Comparison of ENCODE assay signal across 9 cellular contexts in genomic region chr1:44775930-44776748, GRCh38. TPM values are rescaled to one million over a fixed set of nuclear protein-coding genes. Genes with fewer than 3 reads are reported as not detected.
DNase-seq lines count a peak whose midpoint lies in the region; ATAC-seq and TF ChIP-seq lines count a peak whose summit lies in the region.
"Had no signal": no experiment of that assay in that cellular context is flagged by ENCODE, and none has a peak within 500 bp of the region (broad histone marks: within the 10 kb centered on the region; RNA-seq: fewer than 3 reads in every experiment).

No MANE protein-coding gene starts in this region.

- H3K9me3 ChIP-seq in liver (ENCODE audit: control insufficient read depth in 4 of 4, low read length in 3 of 4) (no peaks in the 10 kb centered on the region), stomach (no peaks in the 10 kb centered on the region)

- no peak for TF ChIP-seq POLR2A in stomach (IDR thresholded peaks at IDR 0.05)

- DNase-seq in EH (ENCODE audit: low read depth) (peak; percentile 24), HFF-Myc (ENCODE audit: extremely low read depth, low read depth) (no peak), RWPE1 (ENCODE audit: low spot score) (no peak), MCF 10A (ENCODE audit: unreplicated experiment) (peak; percentile 29), stomach (no peak), cerebellar cortex (ENCODE audit: low spot score) (no peak)

- no peaks in the 10 kb centered on the region for H3K9me3 Mint-ChIP-seq in MCF 10A (ENCODE audit: unreplicated experiment)

- WGBS in liver = 15% methylated on average over 38 of the region's 38 CpGs
- WGBS in stomach, 5 donors = 3 to 8% (median 4%) methylated on average over 26 to 38 of the region's 38 CpGs

- H3K4me3 ChIP-seq in HFF-Myc (replicated peaks; ENCODE audit: low read depth, low read length) = peak overlapping the region; percentile 100
- peak overlapping the region; percentile 75 to 97 (median 96) for H3K4me3 ChIP-seq in liver (ENCODE audit: low read depth in 1 of 3, low read length in 3 of 3)
- H3K4me3 ChIP-seq in stomach = peak overlapping the region; percentile 66 to 93 (median 82)

- TF ChIP-seq CTCF in HFF-Myc (IDR thresholded peaks at IDR 0.05; ENCODE audit: low read depth, low read length, missing control alignments) (no peak), RWPE1 (conservative IDR thresholded peaks at IDR 0.05; ENCODE audit: low read depth) (no peak), MCF 10A (IDR thresholded peaks at IDR 0.05; ENCODE audit: unreplicated experiment) (no peak), liver (IDR thresholded peaks at IDR 0.05; ENCODE audit: low read depth, low read length, missing input control) (no peak), stomach (IDR thresholded peaks at IDR 0.05) (no peak)

- H3K4me3 Mint-ChIP-seq in MCF 10A (ENCODE audit: unreplicated experiment) = peak overlapping the region; percentile 91

- H3K36me3 Mint-ChIP-seq in MCF 10A (ENCODE audit: insufficient read depth, unreplicated experiment) = peaks cover 64% of the 10 kb centered on the region

- intact Hi-C loops in MCF 10A (cut with micrococcal nuclease) (loop anchor here (1.0 to 2.0 kb wide), 3 partner anchors 31 to 46 kb away; partner anchors contain the start of genes DYNLT4 and KIF2C), stomach (cut with DNase I; ENCODE audit: low total_unique reads) (no loop called here)

- CTCF ChIA-PET in RWPE1 (lab: Yijun Ruan, JAX) (interaction anchor here (0.7 kb wide), 1 partner anchor 37 kb away, joined by 4 read pairs; no protein-coding TSS in a partner anchor), MCF 10A (lab: Yijun Ruan, JAX) (interaction anchor here (0.6 to 2.8 kb wide), 6 partner anchors 17 to 180 kb away, joined by 3 to 20 read pairs (median 5); partner anchors contain the start of gene RNU5D-1)

- H3K27ac ChIP-seq in RWPE1 (peak overlapping the region; percentile 89), liver (ENCODE audit: low read depth in 1 of 2, low read length in 2 of 2) (peak overlapping the region; percentile 92 to 99), stomach (peak overlapping the region; percentile 93 to 99 (median 95))

- TSS peak; percentile 54 for BruUV-seq in MCF 10A (replicated peaks; lab: Mats Ljungman, UMichigan)

- H3K27ac Mint-ChIP-seq in MCF 10A (ENCODE audit: low read depth, unreplicated experiment) = peak overlapping the region; percentile 99

- no peak for ATAC-seq in HG03520 (IDR thresholded peaks at IDR 0.05; ENCODE audit: unreplicated experiment)

- H3K36me3 ChIP-seq in liver (ENCODE audit: control insufficient read depth in 4 of 4, insufficient read depth in 3 of 4, low read depth in 1 of 4, low read length in 3 of 4) (peaks cover 5 to 29% (median 17%) of the 10 kb centered on the region in 4 donors), stomach (peaks cover 41 to 50% (median 46%) of the 10 kb centered on the region in 4 donors)

- no peaks in the 10 kb centered on the region for H3K27me3 Mint-ChIP-seq in MCF 10A (ENCODE audit: insufficient read depth, unreplicated experiment)

- peak overlapping the region; percentile 86 to 96 for H3K9ac ChIP-seq in liver (ENCODE audit: low read depth in 1 of 2, low read length in 2 of 2)

- peaks cover 25% of the 10 kb centered on the region for H3K4me1 Mint-ChIP-seq in MCF 10A (ENCODE audit: insufficient read depth, unreplicated experiment)

- H3K27me3 ChIP-seq in liver (ENCODE audit: control insufficient read depth in 4 of 4, insufficient read depth in 4 of 4, low read length in 3 of 4) = no peaks in the 10 kb centered on the region
- no peaks in the 10 kb centered on the region for H3K27me3 ChIP-seq in stomach

- TF ChIP-seq EP300 in stomach (IDR thresholded peaks at IDR 0.05) = no peak

- H3K4me1 ChIP-seq in liver (ENCODE audit: control insufficient read depth in 4 of 4, insufficient read depth in 4 of 4, low read length in 3 of 4) (peaks cover 0 to 17% (median 8%) of the 10 kb centered on the region in 4 donors), stomach (peaks cover 20 to 36% (median 31%) of the 10 kb centered on the region in 4 donors)

- no peak for TF ChIP-seq RAD21 in liver (IDR thresholded peaks at IDR 0.05)

- POLR2A ChIA-PET in RWPE1 (lab: Yijun Ruan, JAX; ENCODE audit: low non-redundant PET) = interaction anchor here (0.5 to 1.6 kb wide), 5 partner anchors 18 to 1561 kb away, joined by 3 to 8 read pairs (median 4); partner anchors contain the start of gene PLK3
- POLR2A ChIA-PET in MCF 10A (lab: Yijun Ruan, JAX) = interaction anchor here (0.6 to 4.8 kb wide), 36 partner anchors 7 to 910 kb away, joined by 3 to 93 read pairs (median 10); partner anchors contain the start of genes ARMH1, BEST4, BTBD19 and DYNLT4

TF ChIP-seq in liver, 16 proteins besides CTCF, POLR2A, EP300 and RAD21 (continues in another document):
- no peak for TF ChIP-seq NR2F2 (IDR thresholded peaks at IDR 0.05)
- no peak for TF ChIP-seq FOXA1 (IDR thresholded peaks at IDR 0.05)
- TF ChIP-seq MAX (IDR thresholded peaks at IDR 0.05) = no peak
- no peak for TF ChIP-seq FOXA2 (IDR thresholded peaks at IDR 0.05)
- no peak for TF ChIP-seq TAF1 (conservative IDR thresholded peaks at IDR 0.05)
- no peak for TF ChIP-seq JUND (IDR thresholded peaks at IDR 0.05)
- no peak for TF ChIP-seq SP1 (IDR thresholded peaks at IDR 0.05)
- TF ChIP-seq REST (IDR thresholded peaks at IDR 0.05) = no peak
- no peak for TF ChIP-seq GABPA (IDR thresholded peaks at IDR 0.05 in 1 of 2, conservative IDR thresholded peaks at IDR 0.05 in 1 of 2)
- no peak for TF ChIP-seq ATF3 (IDR thresholded peaks at IDR 0.05)
- no peak for TF ChIP-seq YY1 (IDR thresholded peaks at IDR 0.05)
- TF ChIP-seq RXRA (IDR thresholded peaks at IDR 0.05) = no peak
- no peak for TF ChIP-seq HNF4A (conservative IDR thresholded peaks at IDR 0.05)

RNA-seq across cellular contexts. Expression of gene RPS8, which starts 0.8 kb away (rescaled TPM):
- total RNA-seq in MCF 10A (2022) = 2,454 and 2,713 TPM in 2 replicates
- 100 to 1,000 TPM; 474 to 891 TPM for total RNA-seq in liver
- polyA plus RNA-seq in liver = 100 to 1,000 TPM; 258 to 676 TPM
- 1,000 to 10,000 TPM in 4 of 5 donors, 100 to 1,000 TPM in 1; 322 to 2,657 (median 1,647) TPM for total RNA-seq in stomach
- 1,000 to 10,000 TPM; 2,591 to 3,429 (median 3,008) TPM for polyA plus RNA-seq in stomach

RNA-seq across cellular contexts. Expression of gene BEST4, which starts 11.8 kb away (rescaled TPM):
- total RNA-seq in MCF 10A (2022) (0.35 and 0.49 TPM in 2 replicates), liver (under 1 TPM in 1 of 2 donors, not detected in 1; 0.05 TPM), stomach (10 to 100 TPM in 1 of 5 donors, under 1 TPM in 1, not detected in 3; 0.87 to 60.0 TPM)
- polyA plus RNA-seq in liver (not detected), stomach (under 1 TPM in 1 of 3 donors, not detected in 2; 0.35 TPM)
- total RNA-seq: SK-MEL-5 had no signal

RNA-seq across cellular contexts. Expression of gene PLK3, which starts 24.0 kb away (rescaled TPM):
- total RNA-seq in MCF 10A (2022) (47.2 and 68.0 TPM in 2 replicates), liver (1 to 10 TPM; 2.3 to 5.7 TPM), stomach (10 to 100 TPM in 4 of 5 donors, under 1 TPM in 1; 0.58 to 30.4 (median 24.3) TPM)
- polyA plus RNA-seq in liver (1 to 10 TPM; 1.5 to 2.2 TPM), stomach (10 to 100 TPM in 2 of 3 donors, 1 to 10 TPM in 1; 9.5 to 21.2 (median 13.5) TPM)

RNA-seq across cellular contexts. Expression of gene DYNLT4, which starts 31.0 kb away (rescaled TPM):
- total RNA-seq in MCF 10A (2022) (not detected in 2 replicates), liver (under 1 TPM in 1 of 2 donors, not detected in 1; 0.50 TPM), stomach (10 to 100 TPM in 1 of 5 donors, not detected in 4; 25.5 TPM)
- polyA plus RNA-seq in liver (under 1 TPM in 1 of 2 donors, not detected in 1; 0.29 TPM), stomach (1 to 10 TPM in 1 of 3 donors, under 1 TPM in 2; 0.38 to 4.4 (median 0.50) TPM)
- total RNA-seq: SK-MEL-5 had no signal

RNA-seq across cellular contexts. Expression of gene BTBD19, which starts 32.2 kb away (rescaled TPM):
- total RNA-seq in MCF 10A (2022) (11.7 and 15.5 TPM in 2 replicates), liver (1 to 10 TPM; 1.3 to 3.1 TPM), stomach (1 to 10 TPM in 2 of 5 donors, under 1 TPM in 1, not detected in 2; 0.89 to 4.1 (median 2.9) TPM)
- polyA plus RNA-seq in liver (1 to 10 TPM; 2.5 to 2.7 TPM), stomach (1 to 10 TPM; 1.4 to 2.9 (median 2.8) TPM)
- total RNA-seq: SK-MEL-5 had no signal

Comparison
In these comparisons a context has a peak if more than half of its experiments do, and no peak if none do; other contexts are left out.
1. DNase-seq: peak in EH (single experiment) and MCF 10A (single experiment); none in HFF-Myc (single experiment), RWPE1 (single experiment), stomach (single experiment) and cerebellar cortex (single experiment).
2. Peak in every context shown above with its lines, with median percentiles within 50 percentile points of each other: H3K4me3 ChIP-seq and H3K27ac ChIP-seq.